In genomic region chr1:74517599-74518051, GRCh38 we compare ENCODE assay signal across 14 cellular contexts. TPM values are rescaled to one million over a fixed set of nuclear protein-coding genes. Genes with fewer than 3 reads are reported as not detected.
DNase-seq lines count a peak whose midpoint lies in the region; ATAC-seq and TF ChIP-seq lines count a peak whose summit lies in the region.
"Had no signal": no experiment of that assay in that cellular context is flagged by ENCODE, and none has a peak within 500 bp of the region (broad histone marks: within the 10 kb centered on the region; RNA-seq: fewer than 3 reads in every experiment).

No MANE protein-coding gene starts in this region.

- H3K4me3 ChIP-seq in psoas muscle, result no peak overlapping the region
- no peak overlapping the region for H3K4me3 ChIP-seq in WERI-Rb-1 (ENCODE audit: low read depth, low read length)
- H3K4me3 ChIP-seq: breast epithelium, lung had no signal

- H3K4me1 Mint-ChIP-seq in stimulated activated memory B cell treated with anti-CD40 and anti-IgM and Interleukin-4, amounts not matched to agents 10 μg/mL and 1 μg/mL and 100 μg/mL, for 72 hours, result peaks cover 7% of the 10 kb centered on the region
- H3K4me1 Mint-ChIP-seq: activated T-helper 17 cell treated with anti-CD3 and anti-CD28 coated beads, Interleukin-2, amount 50 U/mL, for 72 hours had no signal

- ATAC-seq in GM19043 (IDR thresholded peaks at IDR 0.05; ENCODE audit: low read depth, unreplicated experiment) (peak; percentile 90), GM21723 (IDR thresholded peaks at IDR 0.05; ENCODE audit: unreplicated experiment) (peak; percentile 92), HG03159 (IDR thresholded peaks at IDR 0.05; ENCODE audit: unreplicated experiment) (peak; percentile 80), psoas muscle (no peak)
- peak; percentile 70 for ATAC-seq in stimulated activated memory B cell treated with anti-CD40 and anti-IgM and Interleukin-4, amounts not matched to agents 10 μg/mL and 1 μg/mL and 100 μg/mL, for 72 hours
- ATAC-seq: activated T-helper 17 cell treated with anti-CD3 and anti-CD28 coated beads, Interleukin-2, amount 50 U/mL, for 72 hours; WTC11 had no signal

- H3K27me3 Mint-ChIP-seq in stimulated activated memory B cell treated with anti-CD40 and anti-IgM and Interleukin-4, amounts not matched to agents 10 μg/mL and 1 μg/mL and 100 μg/mL, for 72 hours, result peaks cover 13% of the 10 kb centered on the region

- H3K4me3 Mint-ChIP-seq in stimulated activated memory B cell treated with anti-CD40 and anti-IgM and Interleukin-4, amounts not matched to agents 10 μg/mL and 1 μg/mL and 100 μg/mL, for 72 hours, result no peak overlapping the region
- H3K4me3 Mint-ChIP-seq: activated T-helper 17 cell treated with anti-CD3 and anti-CD28 coated beads, Interleukin-2, amount 50 U/mL, for 72 hours; stimulated activated naive CD8-positive, alpha-beta T cell treated with anti-CD3 and anti-CD28 coated beads, Interleukin-15, Interleukin-2, amounts not matched to agents 100 ng/mL and 50 ng/mL, for 24 hours; WTC11 had no signal

- H3K9me3 ChIP-seq in psoas muscle (no peaks in the 10 kb centered on the region), WERI-Rb-1 (ENCODE audit: severe bottlenecking) (no peaks in the 10 kb centered on the region)
- H3K9me3 ChIP-seq: breast epithelium had no signal

- no peak overlapping the region for H3K27ac ChIP-seq in psoas muscle
- H3K27ac ChIP-seq in WERI-Rb-1, result no peak overlapping the region
- H3K27ac ChIP-seq: breast epithelium had no signal

- no peak overlapping the region for H3K27ac Mint-ChIP-seq in stimulated activated memory B cell treated with anti-CD40 and anti-IgM and Interleukin-4, amounts not matched to agents 10 μg/mL and 1 μg/mL and 100 μg/mL, for 72 hours
- H3K27ac Mint-ChIP-seq: activated T-helper 17 cell treated with anti-CD3 and anti-CD28 coated beads, Interleukin-2, amount 50 U/mL, for 72 hours; stimulated activated naive CD8-positive, alpha-beta T cell treated with anti-CD3 and anti-CD28 coated beads, Interleukin-15, Interleukin-2, amounts not matched to agents 100 ng/mL and 50 ng/mL, for 24 hours; WTC11 had no signal

- no peaks in the 10 kb centered on the region for H3K9me3 Mint-ChIP-seq in stimulated activated memory B cell treated with anti-CD40 and anti-IgM and Interleukin-4, amounts not matched to agents 10 μg/mL and 1 μg/mL and 100 μg/mL, for 72 hours
- H3K9me3 Mint-ChIP-seq: activated T-helper 17 cell treated with anti-CD3 and anti-CD28 coated beads, Interleukin-2, amount 50 U/mL, for 72 hours; stimulated activated naive CD8-positive, alpha-beta T cell treated with anti-CD3 and anti-CD28 coated beads, Interleukin-15, Interleukin-2, amounts not matched to agents 100 ng/mL and 50 ng/mL, for 24 hours; WTC11 had no signal

- intact Hi-C loops in psoas muscle (cut with DNase I), result no loop called here

- DNase-seq in psoas muscle, result no peak
- DNase-seq in medulla oblongata (ENCODE audit: extremely low spot score), result no peak
- no peak for DNase-seq in WERI-Rb-1
- DNase-seq: NCI-H1092 treated with DMSO at 0.1 percent for 48 hours, NCI-H446 treated with DMSO at 0.1 percent for 48 hours had no signal

- no peaks in the 10 kb centered on the region for H3K4me1 ChIP-seq in psoas muscle
- H3K4me1 ChIP-seq: breast epithelium had no signal

- WGBS in psoas muscle, 3 donors, result 86 to 89% (median 86%) methylated on average over 6 of the region's 6 CpGs

- H3K27me3 ChIP-seq in psoas muscle (ENCODE audit: insufficient read depth in 3 of 3, low read length in 2 of 3), result no peaks in the 10 kb centered on the region
- no peaks in the 10 kb centered on the region for H3K27me3 ChIP-seq in WERI-Rb-1 (ENCODE audit: insufficient read depth, low read depth, severe bottlenecking)
- H3K27me3 ChIP-seq: breast epithelium had no signal

- H3K36me3 ChIP-seq in psoas muscle (ENCODE audit: insufficient read depth in 1 of 2, low read depth in 1 of 2) (no peaks in the 10 kb centered on the region), WERI-Rb-1 (no peaks in the 10 kb centered on the region)
- H3K36me3 ChIP-seq: breast epithelium had no signal

- TF ChIP-seq CTCF in psoas muscle (IDR thresholded peaks at IDR 0.05), result no peak
- no peak for TF ChIP-seq CTCF in WERI-Rb-1 (IDR thresholded peaks at IDR 0.05; ENCODE audit: low read depth, low read length)

- H3K36me3 Mint-ChIP-seq in stimulated activated memory B cell treated with anti-CD40 and anti-IgM and Interleukin-4, amounts not matched to agents 10 μg/mL and 1 μg/mL and 100 μg/mL, for 72 hours, result no peaks in the 10 kb centered on the region
- H3K36me3 Mint-ChIP-seq: WTC11 had no signal

RNA-seq across cellular contexts. Expression of gene LRRC53, which starts 5.2 kb away (rescaled TPM):
- total RNA-seq in psoas muscle, result not detected
- polyA plus RNA-seq in psoas muscle, result not detected
- total RNA-seq: activated T-helper 17 cell treated with anti-CD3 and anti-CD28 coated beads, Interleukin-2, amount 50 U/mL, for 72 hours; breast epithelium; lung; WTC11 had no signal
- polyA plus RNA-seq: lung had no signal

Comparison
In these comparisons a context has a peak if more than half of its experiments do, and no peak if none do; other contexts are left out.
1. ATAC-seq: peak in GM19043 (single experiment), GM21723 (single experiment), HG03159 (single experiment) and stimulated activated memory B cell treated with anti-CD40 and anti-IgM and Interleukin-4, amounts not matched to agents 10 μg/mL and 1 μg/mL and 100 μg/mL, for 72 hours (single experiment); none in psoas muscle (0 of 4).